In genomic region chr16:1942810-1943726, GRCh38 we compare ENCODE assay signal across 8 cellular contexts. TPM values are rescaled to one million over a fixed set of nuclear protein-coding genes. Genes with fewer than 3 reads are reported as not detected.
A peak's percentile ranks its signal among the peaks of the same experiment; 100 is the strongest.
DNase-seq lines count a peak whose midpoint lies in the region; ATAC-seq and TF ChIP-seq lines count a peak whose summit lies in the region.

TSS of gene MSRB1 (minus strand) at chr16:1943199. CDS start at chr16:1943156, 43 bp downstream.

- ATAC-seq in foreskin keratinocyte: peak; percentile 88

- TF ChIP-seq CTCF in foreskin keratinocyte (conservative IDR thresholded peaks at IDR 0.05) (no peak), neutrophil (IDR thresholded peaks at IDR 0.05) (peak; percentile 53)

- peak within 1 kb of the TSS; percentile 67 for H3K27ac ChIP-seq in foreskin keratinocyte
- H3K27ac ChIP-seq in neutrophil: peak within 1 kb of the TSS; percentile 99
- H3K27ac ChIP-seq in substantia nigra (ENCODE audit: low read depth, low read length, poor library complexity, severe bottlenecking): peak within 1 kb of the TSS; percentile 83

- in situ Hi-C loops in SK-MEL-5 (cut with HindIII; ENCODE audit: low pct_unique_long_range_greater_than_20kb, low sequenced_read_pairs): no loop called here

- CTCF ChIA-PET in HEK293T (lab: Yijun Ruan, JAX): interaction anchor here (0.5 to 1.1 kb wide), 4 partner anchors 9 to 19 kb away, joined by 3 to 7 read pairs (median 4); no protein-coding TSS in a partner anchor

- H3K4me3 ChIP-seq in neutrophil (ENCODE audit: low read depth in 1 of 2, low read length in 1 of 2): peak within 1 kb of the TSS; percentile 75 to 96

- no peaks in the 10 kb centered on the region for H3K4me1 ChIP-seq in foreskin keratinocyte
- H3K4me1 ChIP-seq in neutrophil (ENCODE audit: control insufficient read depth in 1 of 2, insufficient read depth in 1 of 2, low read depth in 1 of 2, low read length in 1 of 2): peaks cover 44 to 50% of the 10 kb centered on the region in 2 experiments

- peaks cover 37% of the 10 kb centered on the region for H3K36me3 ChIP-seq in neutrophil

- DNase-seq in GDM1 (lab: John Stamatoyannopoulos, UW) (peak; percentile 98), HEK293T (ENCODE audit: extremely low spot score) (peak; percentile 100), MV-4-11 (lab: John Stamatoyannopoulos, UW) (peak; percentile 98), SK-MEL-5 (ENCODE audit: low read depth, low spot score) (peak; percentile 99), foreskin keratinocyte (peak; percentile 79 to 93), substantia nigra (lab: John Stamatoyannopoulos, UW) (peak; percentile 75 to 100 (median 98))
- peak; percentile 99 for DNase-seq in activated naive CD4-positive, alpha-beta T cell treated with Interleukin-2 at 50 U/mL for 16 hours

- POLR2A ChIA-PET in HEK293T (lab: Yijun Ruan, JAX): interaction anchor here (0.6 to 5.2 kb wide), 19 partner anchors 10 to 161 kb away, joined by 3 to 95 read pairs (median 5); partner anchors contain the start of genes FAHD1, HAGH, NDUFB10 and NUBP2

- no peaks in the 10 kb centered on the region for H3K9me3 ChIP-seq in neutrophil

- no peaks in the 10 kb centered on the region for H3K27me3 ChIP-seq in foreskin keratinocyte
- no peaks in the 10 kb centered on the region for H3K27me3 ChIP-seq in neutrophil

TF ChIP-seq in HEK293T, 16 proteins besides CTCF, POLR2A, EP300 and RAD21:
- no peak for TF ChIP-seq TARDBP (IDR thresholded peaks at IDR 0.05)
- TF ChIP-seq L3MBTL2 (conservative IDR thresholded peaks at IDR 0.05): peak; percentile 95
- TF ChIP-seq BHLHE40 (IDR thresholded peaks at IDR 0.05; ENCODE audit: borderline replicate concordance): no peak
- no peak for TF ChIP-seq FOXA1 (IDR thresholded peaks at IDR 0.05)
- no peak for TF ChIP-seq SP1 (IDR thresholded peaks at IDR 0.05)
- TF ChIP-seq ELF4 (IDR thresholded peaks at IDR 0.05): no peak
- 0 out of 2 replicates have a peak, but pooled peaks have one; percentile 31 for TF ChIP-seq FOXM1 (IDR thresholded peaks at IDR 0.05; ENCODE audit: borderline replicate concordance)
- TF ChIP-seq HDGF (IDR thresholded peaks at IDR 0.05; ENCODE audit: borderline replicate concordance): peak; percentile 90; the same call in 1 of the 2 replicates
- no peak for TF ChIP-seq NFRKB (IDR thresholded peaks at IDR 0.05)
- TF ChIP-seq LEF1 (IDR thresholded peaks at IDR 0.05; ENCODE audit: borderline replicate concordance): no peak
TF ChIP-seq in HEK293T: peak in this region for 3.

RNA-seq across cellular contexts. Expression of gene MSRB1, which starts in this region (rescaled TPM):
- total RNA-seq in SK-MEL-5 (2014; rRNA removed; shearing (Covaris generic)): 17.2 and 23.6 TPM in 2 replicates
- 24.7 and 34.7 TPM in 2 replicates for polyA plus RNA-seq in SK-MEL-5 (2015; cell fraction: cytosol; rRNA removed)
- polyA plus RNA-seq in SK-MEL-5 (2015; cell fraction: nucleus; rRNA removed): 7.0 and 8.9 TPM in 2 replicates
- total RNA-seq in foreskin keratinocyte: 13.2 and 15.6 TPM in 2 replicates
- 27.4 and 28.5 TPM in 2 replicates for polyA plus RNA-seq in foreskin keratinocyte

Comparison
In these comparisons a context has a peak if more than half of its experiments do, and no peak if none do; other contexts are left out.
1. Peak in every context shown above with its lines: DNase-seq, ATAC-seq, H3K4me3 ChIP-seq and H3K27ac ChIP-seq.